ENCODE assay signal across 8 cellular contexts in the genomic region with DNA sequence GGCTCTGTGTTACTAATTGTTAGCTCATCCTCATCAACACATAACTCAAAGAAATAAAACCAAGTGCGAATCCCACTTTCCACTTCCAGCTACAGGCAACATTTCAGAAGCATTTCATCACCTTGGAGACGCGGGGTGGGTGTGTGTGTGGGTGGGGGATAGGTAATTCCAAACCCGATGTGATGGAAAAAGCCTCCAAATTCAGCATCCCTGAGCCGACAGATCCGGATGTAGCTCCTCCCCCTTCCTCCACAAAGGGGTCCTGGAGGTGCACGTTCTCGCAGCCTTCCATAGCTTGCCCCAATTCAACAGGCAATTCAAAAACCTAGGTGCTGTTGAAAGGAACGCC. TPM values are rescaled to one million over a fixed set of nuclear protein-coding genes. Genes with fewer than 3 reads are reported as not detected.
DNase-seq lines count a peak whose midpoint lies in the region; ATAC-seq lines count a peak whose summit lies in the region.

No MANE protein-coding gene starts in this region.

- H3K4me1 ChIP-seq in HUES48 (ENCODE audit: control insufficient read depth, insufficient read depth, low read length) (peaks cover 16% of the 10 kb centered on the region), right cardiac atrium (ENCODE audit: control insufficient read depth, insufficient read depth, low read length) (no peaks in the 10 kb centered on the region), skeletal muscle satellite cell (ENCODE audit: control insufficient read depth, insufficient read depth, low read length) (peaks cover 20% of the 10 kb centered on the region)

- peak overlapping the region; percentile 82 for H3K9ac ChIP-seq in HUES48 (ENCODE audit: low read depth, low read length)
- peak overlapping the region; percentile 92 for H3K9ac ChIP-seq in skeletal muscle satellite cell (ENCODE audit: low read depth, low read length)

- intact Hi-C loops in right cardiac atrium (cut with DNase I), result no loop called here

- H3K27ac ChIP-seq in HUES48 (ENCODE audit: low read depth, low read length) (peak overlapping the region; percentile 89), right cardiac atrium (ENCODE audit: low read length) (peak overlapping the region; percentile 77)

- H3K36me3 ChIP-seq in HUES48 (ENCODE audit: control insufficient read depth, insufficient read depth, low read length) (peaks cover 28% of the 10 kb centered on the region), skeletal muscle satellite cell (ENCODE audit: insufficient read depth, low read length) (peaks cover 10% of the 10 kb centered on the region)

- ATAC-seq in GM19023 (IDR thresholded peaks at IDR 0.05; ENCODE audit: unreplicated experiment), result peak; percentile 5
- no peak for ATAC-seq in activated CD8-positive, alpha-beta T cell treated with anti-CD3 and anti-CD28 coated beads, Interleukin-2, amount 10 ng/mL, durations not matched to agents 7 days and 5 days
- no peak for ATAC-seq in right cardiac atrium
- ATAC-seq in GM21360 (IDR thresholded peaks at IDR 0.05; ENCODE audit: unreplicated experiment), result no peak

- no peaks in the 10 kb centered on the region for H3K9me3 Mint-ChIP-seq in activated CD8-positive, alpha-beta T cell treated with anti-CD3 and anti-CD28 coated beads, Interleukin-2, amount 10 ng/mL, durations not matched to agents 7 days and 5 days (ENCODE audit: insufficient read depth)

- no peaks in the 10 kb centered on the region for H3K27me3 ChIP-seq in HUES48 (ENCODE audit: control insufficient read depth, insufficient read depth, low read length)
- no peaks in the 10 kb centered on the region for H3K27me3 ChIP-seq in right cardiac atrium (ENCODE audit: control insufficient read depth, insufficient read depth)
- no peaks in the 10 kb centered on the region for H3K27me3 ChIP-seq in skeletal muscle satellite cell (ENCODE audit: control insufficient read depth, insufficient read depth, low read length)

- peaks cover 44% of the 10 kb centered on the region for H3K4me1 Mint-ChIP-seq in activated CD8-positive, alpha-beta T cell treated with anti-CD3 and anti-CD28 coated beads, Interleukin-2, amount 10 ng/mL, durations not matched to agents 7 days and 5 days (ENCODE audit: low read depth)

- H3K36me3 Mint-ChIP-seq in activated CD8-positive, alpha-beta T cell treated with anti-CD3 and anti-CD28 coated beads, Interleukin-2, amount 10 ng/mL, durations not matched to agents 7 days and 5 days (ENCODE audit: low read depth), result peaks cover 21% of the 10 kb centered on the region

- H3K9me3 ChIP-seq in HUES48 (ENCODE audit: control insufficient read depth, insufficient read depth, low read length), result no peaks in the 10 kb centered on the region
- no peaks in the 10 kb centered on the region for H3K9me3 ChIP-seq in right cardiac atrium (ENCODE audit: control insufficient read depth, low read length)
- H3K9me3 ChIP-seq in skeletal muscle satellite cell (replicated peaks; ENCODE audit: low read length), result no peaks in the 10 kb centered on the region

- whole genome bisulfite sequencing in right cardiac atrium, result 0% methylated on average over 9 of the region's 9 CpGs

- peak overlapping the region; percentile 99 for H3K4me3 Mint-ChIP-seq in activated CD8-positive, alpha-beta T cell treated with anti-CD3 and anti-CD28 coated beads, Interleukin-2, amount 10 ng/mL, durations not matched to agents 7 days and 5 days

- POLR2A ChIA-PET in activated CD8-positive, alpha-beta T cell treated with anti-CD3 and anti-CD28 coated beads, Interleukin-2, amount 10 ng/mL, durations not matched to agents 7 days and 5 days (lab: Charles Lee), result interaction anchor here (0.9 to 3.0 kb wide), 9 partner anchors 14 to 683 kb away, joined by 3 to 25 read pairs (median 3); partner anchors contain the start of gene NRIP1

- H3K27ac Mint-ChIP-seq in activated CD8-positive, alpha-beta T cell treated with anti-CD3 and anti-CD28 coated beads, Interleukin-2, amount 10 ng/mL, durations not matched to agents 7 days and 5 days, result peak overlapping the region; percentile 98

- CTCF ChIA-PET in activated CD8-positive, alpha-beta T cell treated with anti-CD3 and anti-CD28 coated beads, Interleukin-2, amount 10 ng/mL, durations not matched to agents 7 days and 5 days (lab: Charles Lee), result interaction anchor here (0.9 to 2.9 kb wide), 2 partner anchors 76 to 355 kb away, joined by 3 to 14 read pairs; no protein-coding TSS in a partner anchor

- no peak for DNase-seq in activated CD8-positive, alpha-beta T cell treated with anti-CD3 and anti-CD28 coated beads, Interleukin-2, amount 10 ng/mL, durations not matched to agents 7 days and 5 days
- no peak for DNase-seq in right cardiac atrium
- no peak for DNase-seq in SKM-1 (lab: John Stamatoyannopoulos, UW; ENCODE audit: unreplicated experiment)
- no peak for DNase-seq in KG1 (lab: John Stamatoyannopoulos, UW)

- H3K27me3 Mint-ChIP-seq in activated CD8-positive, alpha-beta T cell treated with anti-CD3 and anti-CD28 coated beads, Interleukin-2, amount 10 ng/mL, durations not matched to agents 7 days and 5 days (ENCODE audit: low read depth), result peaks cover under 1% of the 10 kb centered on the region

- H3K4me3 ChIP-seq in HUES48 (ENCODE audit: low read depth, low read length), result peak overlapping the region; percentile 92
- peak overlapping the region; percentile 78 for H3K4me3 ChIP-seq in right cardiac atrium (ENCODE audit: low read length)
- H3K4me3 ChIP-seq in skeletal muscle satellite cell (ENCODE audit: low read length), result peak overlapping the region; percentile 90

- H3K4me2 ChIP-seq in skeletal muscle satellite cell (ENCODE audit: low read length), result peak overlapping the region; percentile 80

RNA-seq across cellular contexts. Expression of gene HSPA13, which starts 0.5 kb away (rescaled TPM):
- 10 to 100 TPM; 26.0 to 30.4 TPM for total RNA-seq in activated CD8-positive, alpha-beta T cell treated with anti-CD3 and anti-CD28 coated beads, Interleukin-2, amount 10 ng/mL, durations not matched to agents 7 days and 5 days
- total RNA-seq in right cardiac atrium, result 10 to 100 TPM; 16.0 to 37.6 (median 17.8) TPM
- 9.1 TPM for polyA plus RNA-seq in right cardiac atrium
- total RNA-seq in skeletal muscle satellite cell (2012; rRNA removed), result 48.7 and 51.7 TPM in 2 replicates
